ENCODE assay signal across 20 cellular contexts in genomic region chr3:65948833-65949573, GRCh38.
DNase-seq lines count a peak whose midpoint lies in the region; ATAC-seq, FAIRE-seq and TF ChIP-seq lines count a peak whose summit lies in the region.
"Had no signal": no experiment of that assay in that cellular context is flagged by ENCODE, and none has a peak within 500 bp of the region (broad histone marks: within the 10 kb centered on the region; RNA-seq: fewer than 3 reads in every experiment).

No MANE protein-coding gene starts in this region.

- peaks cover 76% of the 10 kb centered on the region for H3K4me1 ChIP-seq in ACC112 (ENCODE audit: control insufficient read depth, insufficient read depth, low read length, unreplicated experiment)
- H3K4me1 ChIP-seq in keratinocyte (ENCODE audit: control insufficient read depth, extremely low read depth, insufficient read depth, low read length) = peaks cover 30% of the 10 kb centered on the region
- peaks cover 40% of the 10 kb centered on the region for H3K4me1 ChIP-seq in psoas muscle
- H3K4me1 ChIP-seq in endodermal cell (ENCODE audit: control insufficient read depth, insufficient read depth, low read length) = peaks cover 8% of the 10 kb centered on the region

- no peaks in the 10 kb centered on the region for H3K27me3 ChIP-seq in ACC112 (ENCODE audit: insufficient read depth, low read length)
- no peaks in the 10 kb centered on the region for H3K27me3 ChIP-seq in keratinocyte (ENCODE audit: control insufficient read depth, extremely low read depth, insufficient read depth, low read length)
- H3K27me3 ChIP-seq in psoas muscle (ENCODE audit: insufficient read depth in 3 of 3, low read length in 2 of 3) = no peaks in the 10 kb centered on the region
- H3K27me3 ChIP-seq in endodermal cell (ENCODE audit: control insufficient read depth, insufficient read depth, low read length, poor library complexity, severe bottlenecking) = no peaks in the 10 kb centered on the region

- H3K9ac ChIP-seq in keratinocyte (ENCODE audit: control insufficient read depth, extremely low read depth, insufficient read depth, low read length) (no peak overlapping the region), endodermal cell (ENCODE audit: extremely low read depth, low read length, poor library complexity, severe bottlenecking) (no peak overlapping the region)

- peaks cover 49% of the 10 kb centered on the region for H3K4me1 Mint-ChIP-seq in endodermal cell
- H3K4me1 Mint-ChIP-seq: activated naive CD8-positive, alpha-beta T cell treated with anti-CD3 and anti-CD28 coated beads, Interleukin-2, amount 10 ng/mL, durations not matched to agents 7 days and 5 days; CD4-positive, alpha-beta memory T cell had no signal

- TF ChIP-seq CTCF in keratinocyte (optimal IDR thresholded peaks at IDR 0.05 in 1 of 3, IDR thresholded peaks at IDR 0.05 in 1 of 3, conservative IDR thresholded peaks at IDR 0.05 in 1 of 3; ENCODE audit: extremely low read depth in 1 of 3, insufficient read depth in 2 of 3, low read length in 3 of 3) = no peak
- TF ChIP-seq CTCF in psoas muscle (IDR thresholded peaks at IDR 0.05) = no peak
- no peak for TF ChIP-seq CTCF in endodermal cell (conservative IDR thresholded peaks at IDR 0.05)

- H3K4me2 ChIP-seq in keratinocyte (ENCODE audit: control insufficient read depth, extremely low read depth, insufficient read depth, low read depth, low read length) = no peak overlapping the region
- H3K4me2 ChIP-seq: PC-9 had no signal

- H2AFZ ChIP-seq in ACC112 (ENCODE audit: low read length, unreplicated experiment) (peak overlapping the region; percentile 20), keratinocyte (ENCODE audit: control insufficient read depth, low read length) (no peak overlapping the region)
- H2AFZ ChIP-seq: PC-9 had no signal

- H3K9me3 ChIP-seq in keratinocyte (ENCODE audit: control insufficient read depth, low read depth, low read length) (no peaks in the 10 kb centered on the region), psoas muscle (no peaks in the 10 kb centered on the region), endodermal cell (ENCODE audit: control insufficient read depth, low read length) (no peaks in the 10 kb centered on the region)

- no peak overlapping the region for H3K27ac Mint-ChIP-seq in endodermal cell
- H3K27ac Mint-ChIP-seq: activated naive CD8-positive, alpha-beta T cell treated with anti-CD3 and anti-CD28 coated beads, Interleukin-2, amount 10 ng/mL, durations not matched to agents 7 days and 5 days; CD4-positive, alpha-beta memory T cell; naive thymus-derived CD4-positive, alpha-beta T cell had no signal

- 22 to 23% (median 23%) methylated on average over 6 of the region's 6 CpGs for WGBS in psoas muscle, 3 donors
- 82 to 91% methylated on average over 5 to 6 of the region's 6 CpGs for WGBS in endodermal cell (ENCODE audit: insufficient coverage in 1 of 2, insufficient read length in 1 of 2), 2 experiments

- H3K36me3 ChIP-seq in ACC112 (ENCODE audit: insufficient read depth, low read length) (no peaks in the 10 kb centered on the region), keratinocyte (ENCODE audit: control insufficient read depth in 2 of 2, extremely low read depth in 1 of 2, insufficient read depth in 2 of 2, low read length in 2 of 2) (no peaks in the 10 kb centered on the region), psoas muscle (ENCODE audit: insufficient read depth in 1 of 2, low read depth in 1 of 2) (no peaks in the 10 kb centered on the region), endodermal cell (ENCODE audit: control insufficient read depth, insufficient read depth, low read length) (no peaks in the 10 kb centered on the region)

- no peaks in the 10 kb centered on the region for H3K9me3 Mint-ChIP-seq in endodermal cell
- H3K9me3 Mint-ChIP-seq: activated naive CD8-positive, alpha-beta T cell treated with anti-CD3 and anti-CD28 coated beads, Interleukin-2, amount 10 ng/mL, durations not matched to agents 7 days and 5 days had no signal

- dilution Hi-C loops in keratinocyte (cut with MboI; ENCODE audit: extremely low pct_ligation_motif_present, low sequenced_read_pairs) = no loop called here

- H3K36me3 Mint-ChIP-seq in endodermal cell (ENCODE audit: low read depth) = no peaks in the 10 kb centered on the region
- H3K36me3 Mint-ChIP-seq: activated naive CD8-positive, alpha-beta T cell treated with anti-CD3 and anti-CD28 coated beads, Interleukin-2, amount 10 ng/mL, durations not matched to agents 7 days and 5 days; CD4-positive, alpha-beta memory T cell; naive thymus-derived CD4-positive, alpha-beta T cell had no signal

- peak; percentile 32 to 74 (median 58) for ATAC-seq in psoas muscle
- no peak for ATAC-seq in GM21737 (IDR thresholded peaks at IDR 0.05; ENCODE audit: unreplicated experiment)
- ATAC-seq: naive thymus-derived CD4-positive, alpha-beta T cell had no signal

- FAIRE-seq in keratinocyte (lab: Jason Lieb, UNC) = peak; percentile 64
- no peak for FAIRE-seq in frontal cortex (lab: Jason Lieb, UNC)

- no peaks in the 10 kb centered on the region for H4K20me1 ChIP-seq in keratinocyte (ENCODE audit: control insufficient read depth, extremely low read depth, insufficient read depth, low read length)

- DNase-seq in cerebellum (ENCODE audit: low spot score) = peak; percentile 21
- DNase-seq in keratinocyte (ENCODE audit: low read depth, low spot score) = no peak
- no peak for DNase-seq in psoas muscle
- no peak for DNase-seq in NCI-H2029 treated with DMSO at 0.1 percent for 48 hours (lab: John Stamatoyannopoulos, UW)
- DNase-seq in frontal cortex (ENCODE audit: low spot score in 2 of 2) = no peak
- no peak for DNase-seq in endodermal cell
- DNase-seq: activated CD4-positive, alpha-beta T cell treated with anti-CD3 and anti-CD28 coated beads, Interleukin-2, amount 50 U/mL, for 4 hours; activated naive CD8-positive, alpha-beta T cell treated with anti-CD3 and anti-CD28 coated beads, Interleukin-2, amount 10 ng/mL, durations not matched to agents 7 days and 5 days; activated T-cell treated with anti-CD3 and anti-CD28 coated beads, Interleukin-2, amount 50 U/mL, for 48 hours; CD4-positive, alpha-beta memory T cell; central memory CD4-positive, alpha-beta T cell; EL; naive thymus-derived CD4-positive, alpha-beta T cell; NCI-H146; PC-9; stimulated activated CD4-positive, alpha-beta T cell treated with anti-CD3 and anti-CD28 coated beads, Interleukin-2, amount 100 ng/mL, for 48 hours; stimulated activated CD8-positive, alpha-beta memory T cell treated with anti-CD3 and anti-CD28 coated beads, Interleukin-4, amount 100 ng/mL, for 48 hours; trophoblast cell had no signal

- H3K4me3 ChIP-seq in ACC112 (ENCODE audit: low read depth, low read length) (no peak overlapping the region), keratinocyte (ENCODE audit: control insufficient read depth in 2 of 3, extremely low read depth in 1 of 3, insufficient read depth in 2 of 3, low read depth in 1 of 3, low read length in 3 of 3) (no peak overlapping the region), psoas muscle (peak overlapping the region; percentile 11), endodermal cell (ENCODE audit: low read length) (no peak overlapping the region)
- H3K4me3 ChIP-seq: PC-9 had no signal

- no peaks in the 10 kb centered on the region for H3K9me1 ChIP-seq in keratinocyte (ENCODE audit: control insufficient read depth, extremely low read depth, insufficient read depth, low read length)

- peaks cover 8% of the 10 kb centered on the region for H3K79me2 ChIP-seq in ACC112 (ENCODE audit: control insufficient read depth, insufficient read depth, low read length, unreplicated experiment)
- H3K79me2 ChIP-seq in keratinocyte (ENCODE audit: control insufficient read depth, insufficient read depth, low read length) = no peaks in the 10 kb centered on the region

- H3K27ac ChIP-seq in ACC112 (ENCODE audit: low read depth, low read length) (no peak overlapping the region), keratinocyte (ENCODE audit: control insufficient read depth, insufficient read depth, low read length) (no peak overlapping the region), psoas muscle (peak overlapping the region; percentile 56), endodermal cell (ENCODE audit: low read depth, low read length) (no peak overlapping the region)
- H3K27ac ChIP-seq: PC-9 had no signal

- no peak overlapping the region for H3K4me3 Mint-ChIP-seq in endodermal cell
- H3K4me3 Mint-ChIP-seq: activated naive CD8-positive, alpha-beta T cell treated with anti-CD3 and anti-CD28 coated beads, Interleukin-2, amount 10 ng/mL, durations not matched to agents 7 days and 5 days; CD4-positive, alpha-beta memory T cell; naive thymus-derived CD4-positive, alpha-beta T cell had no signal

- no peaks in the 10 kb centered on the region for H3K27me3 Mint-ChIP-seq in endodermal cell (ENCODE audit: insufficient read depth)

- intact Hi-C loops in psoas muscle (cut with DNase I) = no loop called here
